In genomic region chr14:94904636-94905035, GRCh38 we compare ENCODE assay signal across 1 cellular context.
TF ChIP-seq lines count a peak whose summit lies in the region.

No MANE protein-coding gene starts in this region.

TF ChIP-seq in SK-N-SH, 30 proteins besides CTCF, POLR2A, EP300 and RAD21 (continued from another document):
- TF ChIP-seq USF2 (IDR thresholded peaks at IDR 0.05; ENCODE audit: borderline replicate concordance, low read depth, low read length) (no peak), GABPA (IDR thresholded peaks at IDR 0.05; ENCODE audit: low read depth) (no peak)
